Comparison of ENCODE assay signal across 25 cellular contexts in the genomic region with DNA sequence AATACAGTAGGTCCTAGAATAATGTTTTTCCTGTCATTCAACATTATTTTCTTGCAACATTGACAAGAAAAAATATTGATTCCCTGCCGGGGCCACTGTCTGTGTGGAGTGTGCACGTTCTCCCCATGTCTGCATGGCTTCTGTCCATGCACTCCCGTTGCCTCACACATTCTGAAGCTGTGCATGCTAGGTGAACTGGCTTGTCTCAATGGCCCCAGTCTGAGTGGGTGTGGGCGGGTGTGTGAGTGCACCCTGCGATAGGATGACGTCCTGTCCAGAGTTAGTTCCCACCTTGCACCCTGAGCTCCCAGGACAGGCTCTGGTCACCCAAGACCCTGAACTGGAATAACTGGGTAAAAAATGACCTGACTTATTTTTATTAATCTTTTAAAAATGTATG.
DNase-seq lines count a peak whose midpoint lies in the region; ATAC-seq lines count a peak whose summit lies in the region.
"Had no signal": no experiment of that assay in that cellular context is flagged by ENCODE, and none has a peak within 500 bp of the region (broad histone marks: within the 10 kb centered on the region; RNA-seq: fewer than 3 reads in every experiment).

No MANE protein-coding gene starts in this region.

- H3K27ac Mint-ChIP-seq in stimulated activated naive B cell treated with anti-CD40 and anti-IgM and Interleukin-4, amounts not matched to agents 10 μg/mL and 1 μg/mL and 100 μg/mL, for 72 hours: no peak overlapping the region
- H3K27ac Mint-ChIP-seq in activated CD8-positive, alpha-beta memory T cell treated with anti-CD3 and anti-CD28 coated beads, Interleukin-2, amount 10 ng/mL, durations not matched to agents 7 days and 5 days: no peak overlapping the region
- H3K27ac Mint-ChIP-seq: CD4-positive, alpha-beta memory T cell; CD4-positive, CD25-positive, alpha-beta regulatory T cell; CD8-positive, alpha-beta memory T cell had no signal

- no peak overlapping the region for H3K4me3 Mint-ChIP-seq in stimulated activated naive B cell treated with anti-CD40 and anti-IgM and Interleukin-4, amounts not matched to agents 10 μg/mL and 1 μg/mL and 100 μg/mL, for 72 hours
- no peak overlapping the region for H3K4me3 Mint-ChIP-seq in activated CD8-positive, alpha-beta memory T cell treated with anti-CD3 and anti-CD28 coated beads, Interleukin-2, amount 10 ng/mL, durations not matched to agents 7 days and 5 days
- H3K4me3 Mint-ChIP-seq: CD14-positive monocyte; CD4-positive, alpha-beta memory T cell; CD4-positive, CD25-positive, alpha-beta regulatory T cell; CD8-positive, alpha-beta memory T cell had no signal

- no peaks in the 10 kb centered on the region for H3K9me3 ChIP-seq in neuronal stem cell (replicated peaks in 1 of 2; ENCODE audit: control insufficient read depth in 2 of 2, insufficient read depth in 1 of 2, low read depth in 1 of 2, low read length in 2 of 2)
- H3K9me3 ChIP-seq: BE2C, BLaER1 had no signal

- CTCF ChIA-PET in activated CD8-positive, alpha-beta memory T cell treated with anti-CD3 and anti-CD28 coated beads, Interleukin-2, amount 10 ng/mL, durations not matched to agents 7 days and 5 days (lab: Charles Lee): no interaction called here

- peak overlapping the region; percentile 47 for H4K91ac ChIP-seq in neuronal stem cell (ENCODE audit: low read depth, low read length, poor library complexity)

- H2BK5ac ChIP-seq in neuronal stem cell (ENCODE audit: low read length): no peak overlapping the region

- DNase-seq in left ventricle myocardium superior: no peak
- DNase-seq in Right ventricle myocardium inferior (ENCODE audit: missing footprints): no peak
- DNase-seq in NCI-H69 (lab: John Stamatoyannopoulos, UW): peak; percentile 17
- DNase-seq in left lobe of liver (ENCODE audit: low spot score): peak; percentile 60
- DNase-seq in neuronal stem cell (ENCODE audit: low spot score): no peak
- DNase-seq in stimulated activated naive B cell treated with anti-CD40 and anti-IgM and Interleukin-4, amounts not matched to agents 10 μg/mL and 1 μg/mL and 100 μg/mL, for 72 hours: no peak
- no peak for DNase-seq in amniotic stem cell (lab: John Stamatoyannopoulos, UW)
- DNase-seq in activated CD8-positive, alpha-beta memory T cell treated with anti-CD3 and anti-CD28 coated beads, Interleukin-2, amount 10 ng/mL, durations not matched to agents 7 days and 5 days: no peak
- DNase-seq: 8988T; ACHN; BE2C; C1 segment of cervical spinal cord; CD4-positive, alpha-beta memory T cell; CD4-positive, CD25-positive, alpha-beta regulatory T cell; CD8-positive, alpha-beta memory T cell; COR-L47; DMS 273 treated with DMSO at 0.1 percent for 48 hours; DMS153; DMS53; DMS79; DND-41; EL; GDM1 had no signal

- peaks cover 20 to 41% of the 10 kb centered on the region in 2 donors for H3K4me1 Mint-ChIP-seq in stimulated activated naive B cell treated with anti-CD40 and anti-IgM and Interleukin-4, amounts not matched to agents 10 μg/mL and 1 μg/mL and 100 μg/mL, for 72 hours
- H3K4me1 Mint-ChIP-seq in activated CD8-positive, alpha-beta memory T cell treated with anti-CD3 and anti-CD28 coated beads, Interleukin-2, amount 10 ng/mL, durations not matched to agents 7 days and 5 days: peaks cover 18% of the 10 kb centered on the region

- no peak overlapping the region for H2AFZ ChIP-seq in neuronal stem cell (ENCODE audit: low read length)

- no peaks in the 10 kb centered on the region for H3K36me3 ChIP-seq in neuronal stem cell (replicated peaks in 1 of 2; ENCODE audit: control insufficient read depth in 2 of 2, insufficient read depth in 2 of 2, low read length in 2 of 2)
- H3K36me3 ChIP-seq: BE2C, BLaER1 had no signal

- H3K4me3 ChIP-seq in neuronal stem cell (ENCODE audit: low read length in 2 of 2): no peak overlapping the region
- H3K4me3 ChIP-seq: BLaER1 had no signal

- H4K8ac ChIP-seq in neuronal stem cell (ENCODE audit: low read depth, low read length): no peak overlapping the region

- no peak overlapping the region for H3K4me2 ChIP-seq in neuronal stem cell (ENCODE audit: insufficient read depth, low read length, poor library complexity, severe bottlenecking)
- H3K4me2 ChIP-seq: BLaER1 had no signal

- H3K4me1 ChIP-seq in neuronal stem cell (ENCODE audit: control insufficient read depth in 2 of 2, insufficient read depth in 1 of 2, low read depth in 1 of 2, low read length in 2 of 2): peaks cover 0 to 11% of the 10 kb centered on the region in 2 donors
- H3K4me1 ChIP-seq: BE2C, BLaER1 had no signal

- no peak overlapping the region for H3K4ac ChIP-seq in neuronal stem cell (ENCODE audit: low read length)

- no peak overlapping the region for H3K9ac ChIP-seq in neuronal stem cell (ENCODE audit: low read depth, low read length, poor library complexity)
- H3K9ac ChIP-seq: BLaER1 had no signal

- peak overlapping the region; percentile 29 for H3K18ac ChIP-seq in neuronal stem cell (ENCODE audit: low read length)

- WGBS in neuronal stem cell (ENCODE audit: extremely low coverage in 2 of 2, insufficient read length in 2 of 2, insufficient replicate concordance in 1 of 2), 2 donors: no CpG with 5 or more reads among the region's 6 CpGs

- H3K9me3 Mint-ChIP-seq in stimulated activated naive B cell treated with anti-CD40 and anti-IgM and Interleukin-4, amounts not matched to agents 10 μg/mL and 1 μg/mL and 100 μg/mL, for 72 hours: peaks cover 14 to 17% of the 10 kb centered on the region in 2 donors
- peaks cover 6% of the 10 kb centered on the region for H3K9me3 Mint-ChIP-seq in activated CD8-positive, alpha-beta memory T cell treated with anti-CD3 and anti-CD28 coated beads, Interleukin-2, amount 10 ng/mL, durations not matched to agents 7 days and 5 days (ENCODE audit: low read depth)
- H3K9me3 Mint-ChIP-seq: CD4-positive, alpha-beta memory T cell; CD8-positive, alpha-beta memory T cell had no signal

- H2BK15ac ChIP-seq in neuronal stem cell (ENCODE audit: low read length): no peak overlapping the region

- no peak overlapping the region for H2BK12ac ChIP-seq in neuronal stem cell (ENCODE audit: low read length)

- peak; percentile 50 for ATAC-seq in left ventricle myocardium superior
- ATAC-seq in Right ventricle myocardium inferior: no peak
- ATAC-seq in left lobe of liver: peak; percentile 91
- ATAC-seq in stimulated activated naive B cell treated with anti-CD40 and anti-IgM and Interleukin-4, amounts not matched to agents 10 μg/mL and 1 μg/mL and 100 μg/mL, for 72 hours (replicated peaks): no peak
- no peak for ATAC-seq in activated CD8-positive, alpha-beta memory T cell treated with anti-CD3 and anti-CD28 coated beads, Interleukin-2, amount 10 ng/mL, durations not matched to agents 7 days and 5 days

- peaks cover 0 to 4% of the 10 kb centered on the region in 2 donors for H3K27me3 Mint-ChIP-seq in stimulated activated naive B cell treated with anti-CD40 and anti-IgM and Interleukin-4, amounts not matched to agents 10 μg/mL and 1 μg/mL and 100 μg/mL, for 72 hours
- H3K27me3 Mint-ChIP-seq in activated CD8-positive, alpha-beta memory T cell treated with anti-CD3 and anti-CD28 coated beads, Interleukin-2, amount 10 ng/mL, durations not matched to agents 7 days and 5 days: peaks cover 25% of the 10 kb centered on the region

- H3K23ac ChIP-seq in neuronal stem cell (ENCODE audit: low read depth, low read length, poor library complexity): no peak overlapping the region

- no peak overlapping the region for H2AK5ac ChIP-seq in neuronal stem cell (ENCODE audit: low read depth, low read length)

- H3K14ac ChIP-seq in neuronal stem cell (ENCODE audit: low read length): no peak overlapping the region

- no peak overlapping the region for H2BK120ac ChIP-seq in neuronal stem cell (ENCODE audit: low read depth, low read length)

- no peaks in the 10 kb centered on the region for H3K79me1 ChIP-seq in neuronal stem cell (ENCODE audit: low read depth, low read length)

- peaks cover 0 to 5% (median 0%) of the 10 kb centered on the region in 3 experiments for H3K27me3 ChIP-seq in neuronal stem cell (ENCODE audit: control insufficient read depth in 3 of 3, insufficient read depth in 3 of 3, low read depth in 1 of 3, low read length in 3 of 3)
- H3K27me3 ChIP-seq: BE2C, BLaER1 had no signal

- intact Hi-C loops in left ventricle myocardium superior (cut with micrococcal nuclease) (no loop called here), Right ventricle myocardium inferior (cut with DNase I) (loop anchor here (5.0 kb wide), 1 partner anchor 192 kb away; the partner anchor contains the start of gene DYRK2)

- H3K36me3 Mint-ChIP-seq in stimulated activated naive B cell treated with anti-CD40 and anti-IgM and Interleukin-4, amounts not matched to agents 10 μg/mL and 1 μg/mL and 100 μg/mL, for 72 hours: peaks cover 7 to 17% of the 10 kb centered on the region in 2 donors
- H3K36me3 Mint-ChIP-seq in activated CD8-positive, alpha-beta memory T cell treated with anti-CD3 and anti-CD28 coated beads, Interleukin-2, amount 10 ng/mL, durations not matched to agents 7 days and 5 days: peaks cover 6% of the 10 kb centered on the region
- H3K36me3 Mint-ChIP-seq: CD4-positive, alpha-beta memory T cell; CD4-positive, CD25-positive, alpha-beta regulatory T cell had no signal

- no peak overlapping the region for H3K27ac ChIP-seq in neuronal stem cell (replicated peaks; ENCODE audit: low read length)
- H3K27ac ChIP-seq: BLaER1 had no signal

Comparison
In these comparisons a context has a peak if more than half of its experiments do, and no peak if none do; other contexts are left out.
1. ATAC-seq: peak in left ventricle myocardium superior (single experiment) and left lobe of liver (single experiment); none in Right ventricle myocardium inferior (single experiment), stimulated activated naive B cell treated with anti-CD40 and anti-IgM and Interleukin-4, amounts not matched to agents 10 μg/mL and 1 μg/mL and 100 μg/mL, for 72 hours (0 of 2) and activated CD8-positive, alpha-beta memory T cell treated with anti-CD3 and anti-CD28 coated beads, Interleukin-2, amount 10 ng/mL, durations not matched to agents 7 days and 5 days (single experiment).
2. DNase-seq: peak in NCI-H69 (single experiment) and left lobe of liver (single experiment); none in left ventricle myocardium superior (single experiment), Right ventricle myocardium inferior (single experiment), neuronal stem cell (single experiment), stimulated activated naive B cell treated with anti-CD40 and anti-IgM and Interleukin-4, amounts not matched to agents 10 μg/mL and 1 μg/mL and 100 μg/mL, for 72 hours (single experiment), amniotic stem cell (single experiment) and activated CD8-positive, alpha-beta memory T cell treated with anti-CD3 and anti-CD28 coated beads, Interleukin-2, amount 10 ng/mL, durations not matched to agents 7 days and 5 days (single experiment).